ENCODE assay signal across 7 cellular contexts in genomic region chr11:62004473-62004872, GRCh38. TPM values are rescaled to one million over a fixed set of nuclear protein-coding genes. Genes with fewer than 3 reads are reported as not detected.
DNase-seq lines count a peak whose midpoint lies in the region; ATAC-seq and TF ChIP-seq lines count a peak whose summit lies in the region.

No MANE protein-coding gene starts in this region.

- TF ChIP-seq CTCF in RWPE1 (conservative IDR thresholded peaks at IDR 0.05; ENCODE audit: low read depth) (no peak), tibial artery (IDR thresholded peaks at IDR 0.05) (no peak), A673 (conservative IDR thresholded peaks at IDR 0.05; ENCODE audit: low read depth, low read length) (no peak)

- no peaks in the 10 kb centered on the region for H3K36me3 ChIP-seq in tibial artery
- H3K36me3 ChIP-seq in A673 (ENCODE audit: insufficient read depth, low read length, poor library complexity, severe bottlenecking): no peaks in the 10 kb centered on the region

- DNase-seq in RWPE1 (ENCODE audit: low spot score) (no peak), left ventricle myocardium superior (peak; percentile 39), tibial artery (peak; percentile 69 to 85), iPS-NIHi11 (ENCODE audit: low spot score) (no peak), NCI-H774 (lab: John Stamatoyannopoulos, UW) (no peak), A673 (ENCODE audit: low spot score) (no peak)

- H3K9me3 ChIP-seq in tibial artery (peaks cover 0 to 3% (median 0%) of the 10 kb centered on the region in 3 donors), A673 (ENCODE audit: low read depth, low read length, poor library complexity, severe bottlenecking) (no peaks in the 10 kb centered on the region)

- H3K4me3 ChIP-seq in tibial artery: no peak overlapping the region
- H3K4me3 ChIP-seq in A673 (ENCODE audit: low read depth, low read length, poor library complexity, severe bottlenecking): no peak overlapping the region

- H3K27me3 ChIP-seq in tibial artery (no peaks in the 10 kb centered on the region), A673 (replicated peaks; ENCODE audit: insufficient read depth, low read depth, low read length, poor library complexity) (no peaks in the 10 kb centered on the region)

- H3K4me1 ChIP-seq in tibial artery (peaks cover 0 to 17% (median 9%) of the 10 kb centered on the region in 4 donors), A673 (ENCODE audit: insufficient read depth, low read length, poor library complexity, severe bottlenecking) (no peaks in the 10 kb centered on the region)

- intact Hi-C loops in left ventricle myocardium superior (cut with micrococcal nuclease): no loop called here
- intact Hi-C loops in tibial artery (cut with DNase I; ENCODE audit: low total_unique reads): no loop called here
- intact Hi-C loops in A673 (cut with micrococcal nuclease; ENCODE audit: unreplicated experiment): no loop called here

- CTCF ChIA-PET in RWPE1 (lab: Yijun Ruan, JAX): no interaction called here
- CTCF ChIA-PET in A673 (lab: Charles Lee): no interaction called here

- peak; percentile 62 for ATAC-seq in GM21717 (IDR thresholded peaks at IDR 0.05; ENCODE audit: unreplicated experiment)
- ATAC-seq in left ventricle myocardium superior: peak; percentile 70

- POLR2A ChIA-PET in RWPE1 (lab: Yijun Ruan, JAX; ENCODE audit: low non-redundant PET) (no interaction called here), A673 (lab: Charles Lee; ENCODE audit: low non-redundant PET) (no interaction called here)

- BruUV-seq in A673 (replicated peaks; lab: Mats Ljungman, UMichigan): no TSS peak

- H3K27ac ChIP-seq in RWPE1 (peak overlapping the region; percentile 23; the same call in 1 of the 2 replicates), tibial artery (peak overlapping the region; percentile 39 to 59), A673 (ENCODE audit: low read depth, low read length, poor library complexity, severe bottlenecking) (no peak overlapping the region)

RNA-seq across cellular contexts. Expression of gene FTH1, which starts 37.0 kb away (rescaled TPM):
- total RNA-seq in left ventricle myocardium superior (2,305 TPM), A673 (2021) (2,291 and 2,484 TPM in 2 replicates)

RNA-seq across cellular contexts. Expression of gene BEST1, which starts 54.3 kb away (rescaled TPM):
- total RNA-seq in left ventricle myocardium superior (1.1 TPM), A673 (2021) (5.3 and 8.6 TPM in 2 replicates)

Comparison
In these comparisons a context has a peak if more than half of its experiments do, and no peak if none do; other contexts are left out.
1. DNase-seq: peak in left ventricle myocardium superior (single experiment) and tibial artery (2 of 2); none in RWPE1 (single experiment), iPS-NIHi11 (single experiment), NCI-H774 (single experiment) and A673 (single experiment).